30 cellular contexts compared by ENCODE assay signal in genomic region chr11:16091862-16092261, GRCh38.
"Had no signal": no experiment of that assay in that cellular context is flagged by ENCODE, and none has a peak within 500 bp of the region (broad histone marks: within the 10 kb centered on the region; RNA-seq: fewer than 3 reads in every experiment).

No MANE protein-coding gene starts in this region.

- H3K27ac Mint-ChIP-seq: immature natural killer cell; naive thymus-derived CD8-positive, alpha-beta T cell; progenitor cell of endocrine pancreas; stimulated activated naive CD8-positive, alpha-beta T cell treated with anti-CD3 and anti-CD28 coated beads, Interleukin-15, amount 100 ng/mL, for 72 hours had no signal

- H3K4me3 ChIP-seq: coronary artery, esophagus squamous epithelium, lung, smooth muscle cell, thyroid gland, vagina had no signal

- H3K4me1 ChIP-seq: parathyroid adenoma, thyroid gland, vagina had no signal

- DNase-seq: dermis blood vessel endothelial cell; effector memory CD4-positive, alpha-beta T cell; erythroblast; esophagus squamous epithelium; hypothalamus; immature natural killer cell; mesenchymal stem cell; midbrain; naive thymus-derived CD8-positive, alpha-beta T cell; stimulated activated CD4-positive, alpha-beta T cell treated with anti-CD3 and anti-CD28 coated beads, Interleukin-12 subunit alpha, Interleukin-12 subunit beta, amount 100 ng/mL, for 4 hours; stimulated activated CD4-positive, alpha-beta T cell treated with anti-CD3 and anti-CD28 coated beads, Interleukin-1b, Interleukin-23, amount 100 ng/mL, for 48 hours; stimulated activated CD4-positive, alpha-beta T cell treated with anti-CD3 and anti-CD28 coated beads, Interleukin-4, amount 100 ng/mL, for 1 hour; stimulated activated CD8-positive, alpha-beta memory T cell treated with anti-CD3 and anti-CD28 coated beads, Interleukin-4, amount 100 ng/mL, for 48 hours; stimulated activated naive CD4-positive, alpha-beta T cell; stimulated activated naive CD8-positive, alpha-beta T cell treated with anti-CD3 and anti-CD28 coated beads, Interleukin-15, amount 100 ng/mL, for 72 hours; thyroid gland; trophoblast cell had no signal

- H3K27ac ChIP-seq: coronary artery, esophagus squamous epithelium, neutrophil, parathyroid adenoma, thyroid gland, vagina had no signal

- H3K4me1 Mint-ChIP-seq: immature natural killer cell; naive thymus-derived CD8-positive, alpha-beta T cell; stimulated activated naive CD8-positive, alpha-beta T cell treated with anti-CD3 and anti-CD28 coated beads, Interleukin-15, amount 100 ng/mL, for 72 hours had no signal

- H3K27me3 ChIP-seq: esophagus squamous epithelium, neutrophil, thyroid gland, vagina had no signal

- H3K9me3 Mint-ChIP-seq: neural crest cell; stimulated activated naive CD8-positive, alpha-beta T cell treated with anti-CD3 and anti-CD28 coated beads, Interleukin-15, amount 100 ng/mL, for 72 hours had no signal

- H3K9me3 ChIP-seq: esophagus squamous epithelium, neutrophil, thyroid gland, vagina had no signal

- FAIRE-seq: endothelial cell of umbilical vein, frontal cortex, keratinocyte had no signal

- H3K27me3 Mint-ChIP-seq: stimulated activated naive CD8-positive, alpha-beta T cell treated with anti-CD3 and anti-CD28 coated beads, Interleukin-15, amount 100 ng/mL, for 72 hours had no signal

- ATAC-seq: left lobe of liver; naive thymus-derived CD8-positive, alpha-beta T cell; sciatic nerve; stimulated activated naive CD8-positive, alpha-beta T cell treated with anti-CD3 and anti-CD28 coated beads, Interleukin-15, amount 100 ng/mL, for 72 hours had no signal

- H3K36me3 ChIP-seq: esophagus squamous epithelium, neutrophil, thyroid gland, vagina had no signal

- H3K79me2 ChIP-seq: parathyroid adenoma had no signal

- H3K9ac ChIP-seq: parathyroid adenoma had no signal

- H2AFZ ChIP-seq: parathyroid adenoma had no signal

- H3K4me2 ChIP-seq: smooth muscle cell had no signal

- H3K36me3 Mint-ChIP-seq: immature natural killer cell; naive thymus-derived CD8-positive, alpha-beta T cell had no signal

- H3K4me3 Mint-ChIP-seq: immature natural killer cell; naive thymus-derived CD8-positive, alpha-beta T cell; neural crest cell; stimulated activated naive CD8-positive, alpha-beta T cell treated with anti-CD3 and anti-CD28 coated beads, Interleukin-15, amount 100 ng/mL, for 72 hours had no signal
